Comparison of ENCODE assay signal across 28 cellular contexts in genomic region chr2:180446492-180446891, GRCh38.
"Had no signal": no experiment of that assay in that cellular context is flagged by ENCODE, and none has a peak within 500 bp of the region (broad histone marks: within the 10 kb centered on the region; RNA-seq: fewer than 3 reads in every experiment).

No MANE protein-coding gene starts in this region.

- H3K27ac Mint-ChIP-seq: immature natural killer cell; naive thymus-derived CD8-positive, alpha-beta T cell; nephron; stimulated activated naive CD8-positive, alpha-beta T cell treated with anti-CD3 and anti-CD28 coated beads, Interleukin-15, Interleukin-2, amounts not matched to agents 100 ng/mL and 50 ng/mL, for 24 hours had no signal

- ATAC-seq: left colon; left lung; lower lobe of right lung; naive thymus-derived CD8-positive, alpha-beta T cell; pancreas; right cardiac atrium; upper lobe of right lung had no signal

- H3K4me3 Mint-ChIP-seq: immature natural killer cell; naive thymus-derived CD8-positive, alpha-beta T cell; nephron; neural crest cell; stimulated activated naive CD8-positive, alpha-beta T cell treated with anti-CD3 and anti-CD28 coated beads, Interleukin-15, Interleukin-2, amounts not matched to agents 100 ng/mL and 50 ng/mL, for 24 hours had no signal

- FAIRE-seq: islet of Langerhans, kidney, pancreas, small intestine, urothelium cell line had no signal

- H3K27me3 Mint-ChIP-seq: stimulated activated naive CD8-positive, alpha-beta T cell treated with anti-CD3 and anti-CD28 coated beads, Interleukin-15, Interleukin-2, amounts not matched to agents 100 ng/mL and 50 ng/mL, for 24 hours had no signal

- H3K4me1 Mint-ChIP-seq: immature natural killer cell; naive thymus-derived CD8-positive, alpha-beta T cell; nephron; neural crest cell had no signal

- H3K36me3 Mint-ChIP-seq: immature natural killer cell; naive thymus-derived CD8-positive, alpha-beta T cell had no signal

- DNase-seq: hypothalamus; immature natural killer cell; kidney; left colon; lower lobe of right lung; mammary epithelial cell; mesenchymal stem cell; naive thymus-derived CD8-positive, alpha-beta T cell; nucleus accumbens; pancreas; posterior cingulate gyrus; retina; right cardiac atrium; sigmoid colon; small intestine; stimulated activated CD4-positive, alpha-beta T cell treated with anti-CD3 and anti-CD28 coated beads, Interleukin-2, amount 100 ng/mL, for 48 hours; stimulated activated CD4-positive, alpha-beta T cell treated with anti-CD3 and anti-CD28 coated beads, Interleukin-4, amount 100 ng/mL, for 4 hours; stimulated activated CD8-positive, alpha-beta memory T cell treated with anti-CD3 and anti-CD28 coated beads, Interleukin-4, amount 100 ng/mL, for 48 hours; stimulated activated naive CD4-positive, alpha-beta T cell; tibial artery; trophoblast cell; upper lobe of right lung had no signal
